ENCODE assay signal across 2 cellular contexts in genomic region chrX:149718757-149719156, GRCh38.
TF ChIP-seq lines count a peak whose summit lies in the region.

No MANE protein-coding gene starts in this region.

TF ChIP-seq in A549, 52 proteins besides CTCF, POLR2A, EP300 and RAD21 (continued from another document):
- TF ChIP-seq HMGXB4 (CRISPR knock-in tag; IDR thresholded peaks at IDR 0.05; ENCODE audit: borderline replicate concordance): no peak
- TF ChIP-seq GATA3 (IDR thresholded peaks at IDR 0.05; ENCODE audit: borderline replicate concordance): no peak
- TF ChIP-seq CBX8 (IDR thresholded peaks at IDR 0.05): no peak
- TF ChIP-seq REST (IDR thresholded peaks at IDR 0.05): no peak
- TF ChIP-seq EHMT2 (IDR thresholded peaks at IDR 0.05; ENCODE audit: low read depth): no peak
- TF ChIP-seq ESRRA (IDR thresholded peaks at IDR 0.05; ENCODE audit: borderline replicate concordance, low read length): no peak
- no peak for TF ChIP-seq HOXA7 (CRISPR knock-in tag; IDR thresholded peaks at IDR 0.05)
- no peak for TF ChIP-seq MAFK (IDR thresholded peaks at IDR 0.05; ENCODE audit: partially characterized antibody)
- no peak for TF ChIP-seq USF2 (IDR thresholded peaks at IDR 0.05)
- no peak for TF ChIP-seq MAZ (IDR thresholded peaks at IDR 0.05; ENCODE audit: borderline replicate concordance, low read depth, low read length)

TF ChIP-seq in K562, 482 proteins besides CTCF, POLR2A, EP300 and RAD21:
- TF ChIP-seq TFE3 (CRISPR knock-in tag; IDR thresholded peaks at IDR 0.05) (peak; percentile 64), MXI1 (IDR thresholded peaks at IDR 0.05; ENCODE audit: low read depth, low read length) (no peak), CEBPB (tag; IDR thresholded peaks at IDR 0.05) (0 out of 2 replicates have a peak, but pooled peaks have one; percentile 30)
